Comparison of ENCODE assay signal across 25 cellular contexts in the genomic region with DNA sequence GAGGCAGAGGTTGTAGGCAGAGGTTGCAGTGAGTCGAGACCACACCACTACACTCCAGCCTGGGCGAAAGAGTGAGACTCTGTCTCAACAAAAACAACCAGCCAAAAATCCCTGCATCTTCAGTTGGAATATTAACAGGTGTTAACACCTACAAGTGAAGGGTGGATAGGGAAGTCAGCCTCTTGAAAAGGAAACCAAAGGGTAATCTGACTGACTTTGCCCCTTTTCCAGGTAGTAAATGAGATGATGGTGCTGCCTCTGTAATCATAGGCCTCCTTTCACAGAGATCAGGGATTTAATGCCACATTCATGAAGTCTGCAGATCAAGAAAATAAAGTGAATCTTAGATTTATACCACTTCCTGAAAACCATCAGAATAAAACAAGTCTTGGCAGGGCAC.
"Had no signal": no experiment of that assay in that cellular context is flagged by ENCODE, and none has a peak within 500 bp of the region (broad histone marks: within the 10 kb centered on the region; RNA-seq: fewer than 3 reads in every experiment).

No MANE protein-coding gene starts in this region.

- FAIRE-seq: colon, kidney had no signal

- H3K9me3 ChIP-seq: esophagus squamous epithelium, gastrocnemius medialis had no signal

- H3K27ac ChIP-seq: coronary artery, dorsolateral prefrontal cortex, epithelial cell of prostate, esophagus squamous epithelium, gastrocnemius medialis, heart right ventricle, left lung, lower lobe of right lung had no signal

- H3K36me3 ChIP-seq: gastrocnemius medialis had no signal

- ATAC-seq: esophagus mucosa, gastrocnemius medialis, heart right ventricle, left lung, left ventricle myocardium superior, lower lobe of right lung had no signal

- H3K27me3 ChIP-seq: dorsolateral prefrontal cortex, esophagus squamous epithelium, gastrocnemius medialis, heart right ventricle, left lung had no signal

- H3K4me1 ChIP-seq: esophagus squamous epithelium, gastrocnemius medialis, heart right ventricle, left lung, lower lobe of right lung had no signal

- H3K4me3 ChIP-seq: coronary artery, dorsolateral prefrontal cortex, esophagus squamous epithelium, gastrocnemius medialis, heart right ventricle, left lung, lower lobe of right lung had no signal

- DNase-seq: dermis blood vessel endothelial cell; dorsolateral prefrontal cortex; effector CD4-positive, alpha-beta T cell; effector memory CD4-positive, alpha-beta T cell; erythroblast; esophagus squamous epithelium; foreskin fibroblast; foreskin melanocyte; gastrocnemius medialis; glutamatergic neuron; head of caudate nucleus; heart right ventricle; hippocampal formation; immature natural killer cell; islet precursor cell; kidney; kidney glomerular epithelial cell; left lung; left ventricle myocardium superior; lower lobe of right lung; mesenchymal stem cell had no signal
